1 cellular context compared by ENCODE assay signal in the genomic region with DNA sequence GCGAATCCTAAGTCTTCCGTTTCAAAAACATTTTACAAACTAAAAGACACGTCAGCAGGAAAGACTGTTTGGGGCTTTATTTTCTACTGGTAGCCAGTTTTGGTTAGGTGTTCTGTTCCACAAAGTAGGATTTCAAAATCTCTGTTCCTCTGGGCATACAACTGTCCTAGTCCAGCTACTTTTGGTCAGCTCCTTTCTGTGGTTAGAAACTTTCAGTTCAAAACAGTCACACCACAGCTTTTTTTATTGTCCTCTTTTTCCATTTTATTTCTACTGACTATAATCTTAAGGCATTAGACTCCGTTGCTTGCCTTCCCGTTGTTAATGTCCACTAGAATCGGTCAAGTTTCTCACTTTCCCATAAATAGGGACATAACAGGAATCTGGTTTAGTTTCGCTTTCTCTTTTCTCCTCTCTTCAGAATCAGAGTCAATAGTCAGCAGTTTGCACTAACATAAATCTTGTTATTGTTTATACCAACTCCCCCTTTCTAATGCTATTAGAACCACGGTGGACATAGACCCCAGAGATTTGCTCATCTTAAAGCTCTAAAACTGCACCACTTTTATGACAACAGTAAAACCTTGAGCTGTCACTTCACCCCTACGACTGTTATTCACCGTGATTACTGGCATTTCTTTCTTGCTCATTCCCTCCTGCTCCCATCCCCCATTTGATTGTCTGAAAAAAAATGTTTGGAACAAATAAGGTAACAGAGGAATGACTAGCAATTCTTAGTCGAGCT.
TF ChIP-seq lines count a peak whose summit lies in the region.

No MANE protein-coding gene starts in this region.

TF ChIP-seq in WTC11, 78 proteins besides CTCF, POLR2A, EP300 and RAD21 (continued from another document):
- TF ChIP-seq ZNF281 (CRISPR knock-in tag; IDR thresholded peaks at IDR 0.05) (no peak), ATF1 (CRISPR knock-in tag; IDR thresholded peaks at IDR 0.05) (no peak)
